ENCODE assay signal across 8 cellular contexts in the genomic region with DNA sequence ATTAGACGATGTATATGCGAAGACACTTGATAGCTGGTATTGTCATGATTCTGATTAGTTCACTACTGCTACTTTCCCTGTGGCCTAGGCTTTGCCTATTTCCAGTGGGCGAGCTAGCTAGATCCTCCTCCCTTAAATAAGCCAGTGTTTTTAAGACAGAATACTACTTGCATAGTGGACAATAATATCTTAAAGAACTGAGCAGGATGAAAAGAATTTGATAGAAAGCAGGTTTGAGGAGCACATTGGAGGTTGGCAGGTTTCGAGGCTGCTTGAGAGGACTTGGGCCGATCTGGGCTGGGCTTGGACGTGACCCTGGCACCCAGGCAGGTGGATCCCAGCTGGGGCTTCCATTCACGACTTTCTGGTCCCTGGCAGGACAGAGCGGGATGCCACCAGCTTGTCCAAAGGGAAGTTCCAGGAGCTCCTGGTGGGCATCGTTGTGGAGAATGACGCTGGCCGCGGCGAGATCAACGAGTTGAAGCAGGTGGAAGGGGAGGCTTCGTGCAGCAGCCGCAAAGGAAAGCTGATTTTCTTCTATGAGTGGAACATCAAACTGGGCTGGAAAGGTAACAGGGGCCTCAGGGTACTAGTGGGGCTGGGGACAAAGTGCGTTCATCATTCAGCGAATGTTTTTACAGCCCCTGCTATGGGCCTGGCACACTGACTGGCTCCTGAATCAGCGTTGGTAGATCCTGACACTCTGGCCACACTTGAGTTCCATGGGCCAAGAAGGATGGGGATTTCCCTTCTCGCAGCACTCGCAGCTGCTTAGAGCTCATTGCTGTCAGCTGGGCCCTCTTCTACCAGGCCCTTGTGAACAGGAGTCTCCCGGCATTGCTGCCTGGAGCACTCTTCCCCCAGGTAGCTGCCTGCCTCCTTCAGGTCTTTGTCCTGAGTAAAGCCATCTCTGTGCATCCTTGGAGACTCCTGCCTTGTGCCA. TPM values are rescaled to one million over a fixed set of nuclear protein-coding genes. Genes with fewer than 3 reads are reported as not detected.
DNase-seq lines count a peak whose midpoint lies in the region; ATAC-seq and TF ChIP-seq lines count a peak whose summit lies in the region.

No MANE protein-coding gene starts in this region.

- no TSS peak for BruUV-seq in MCF 10A (replicated peaks; lab: Mats Ljungman, UMichigan)

- no peaks in the 10 kb centered on the region for H3K9me3 ChIP-seq in CD4-positive, alpha-beta T cell (ENCODE audit: control insufficient read depth, low read length)

- H3K27me3 ChIP-seq in CD4-positive, alpha-beta T cell (ENCODE audit: control insufficient read depth, insufficient read depth, low read length): no peaks in the 10 kb centered on the region

- POLR2A ChIA-PET in CD4-positive, alpha-beta T cell (lab: Charles Lee): interaction anchor here (0.6 to 5.2 kb wide), 11 partner anchors 10 to 423 kb away, joined by 3 to 69 read pairs (median 8); a partner anchor contains a TSS
- POLR2A ChIA-PET in MCF 10A (lab: Yijun Ruan, JAX): interaction anchor here (1.0 to 5.7 kb wide), 10 partner anchors 10 to 162 kb away, joined by 3 to 56 read pairs (median 5); no protein-coding TSS in a partner anchor

- peak overlapping the region; percentile 91 for H3K27ac ChIP-seq in CD4-positive, alpha-beta T cell (ENCODE audit: low read depth, low read length)

- no peaks in the 10 kb centered on the region for H3K27me3 Mint-ChIP-seq in CD4-positive, alpha-beta T cell
- H3K27me3 Mint-ChIP-seq in MCF 10A (ENCODE audit: insufficient read depth, unreplicated experiment): no peaks in the 10 kb centered on the region

- CTCF ChIA-PET in CD4-positive, alpha-beta T cell (lab: Charles Lee): interaction anchor here (1.1 to 1.7 kb wide), 3 partner anchors 13 to 34 kb away, joined by 3 to 4 read pairs (median 3); no protein-coding TSS in a partner anchor
- CTCF ChIA-PET in MCF 10A (lab: Yijun Ruan, JAX): interaction anchor here (0.5 to 1.3 kb wide), 4 partner anchors 43 to 310 kb away, joined by 3 to 7 read pairs (median 4); no protein-coding TSS in a partner anchor

- ATAC-seq in CD4-positive, alpha-beta T cell (ENCODE audit: poor library complexity): no peak
- ATAC-seq in HG03097 (IDR thresholded peaks at IDR 0.05; ENCODE audit: low FRiP score, unreplicated experiment) (no peak), GM18511 (IDR thresholded peaks at IDR 0.05; ENCODE audit: unreplicated experiment) (no peak), HG03432 (IDR thresholded peaks at IDR 0.05; ENCODE audit: unreplicated experiment) (no peak)

- H3K27ac Mint-ChIP-seq in CD4-positive, alpha-beta T cell: peak overlapping the region; percentile 86
- peak overlapping the region; percentile 91 for H3K27ac Mint-ChIP-seq in MCF 10A (ENCODE audit: low read depth, unreplicated experiment)

- TF ChIP-seq CTCF in CD4-positive, alpha-beta T cell (IDR thresholded peaks at IDR 0.05): no peak
- TF ChIP-seq CTCF in MCF 10A (IDR thresholded peaks at IDR 0.05; ENCODE audit: unreplicated experiment): no peak

- no peaks in the 10 kb centered on the region for H3K9me3 Mint-ChIP-seq in CD4-positive, alpha-beta T cell
- no peaks in the 10 kb centered on the region for H3K9me3 Mint-ChIP-seq in MCF 10A (ENCODE audit: unreplicated experiment)

- peak overlapping the region; percentile 67 for H3K4me3 ChIP-seq in Jurkat, Clone E6-1 (ENCODE audit: low read length)

- peak in 1 of 10 experiments; percentile 10 for DNase-seq in CD4-positive, alpha-beta T cell
- DNase-seq in Jurkat, Clone E6-1 (ENCODE audit: low read depth, low spot score): no peak
- peak; percentile 30 for DNase-seq in MCF 10A (ENCODE audit: unreplicated experiment)
- peak; percentile 88 for DNase-seq in myocyte (ENCODE audit: low read depth)
- DNase-seq in AML-193 (lab: John Stamatoyannopoulos, UW): no peak

- H3K4me3 Mint-ChIP-seq in CD4-positive, alpha-beta T cell: peak overlapping the region; percentile 92
- H3K4me3 Mint-ChIP-seq in MCF 10A (ENCODE audit: unreplicated experiment): peak overlapping the region; percentile 81

- peaks cover 66% of the 10 kb centered on the region for H3K4me1 Mint-ChIP-seq in CD4-positive, alpha-beta T cell (ENCODE audit: low read depth)
- peaks cover 45% of the 10 kb centered on the region for H3K4me1 Mint-ChIP-seq in MCF 10A (ENCODE audit: insufficient read depth, unreplicated experiment)

- intact Hi-C loops in CD4-positive, alpha-beta T cell (cut with DNase I, micrococcal nuclease): loop anchor here (2.0 to 10.0 kb wide), 8 partner anchors 112 to 586 kb away; a partner anchor contains a TSS
- intact Hi-C loops in MCF 10A (cut with micrococcal nuclease): no loop called here

- peaks cover 63% of the 10 kb centered on the region for H3K36me3 Mint-ChIP-seq in CD4-positive, alpha-beta T cell (ENCODE audit: low read depth)
- H3K36me3 Mint-ChIP-seq in MCF 10A (ENCODE audit: insufficient read depth, unreplicated experiment): peaks cover 56% of the 10 kb centered on the region

RNA-seq across cellular contexts. Expression of a gene that starts 16.9 kb away (rescaled TPM):
- total RNA-seq in CD4-positive, alpha-beta T cell: 1 to 10 TPM; 1.7 to 2.0 TPM
- polyA plus RNA-seq in Jurkat, Clone E6-1 (2012; ENCODE audit: insufficient read depth, insufficient read length): not detected
- total RNA-seq in MCF 10A (2022) (24.8 and 29.7 TPM in 2 replicates), myocyte (32.9 and 39.1 TPM in 2 replicates)
- 33.1 TPM for polyA plus RNA-seq in myocyte (2012)

Comparison
In these comparisons a context has a peak if more than half of its experiments do, and no peak if none do; other contexts are left out.
1. DNase-seq: peak in MCF 10A (single experiment) and myocyte (single experiment); none in Jurkat, Clone E6-1 (single experiment) and AML-193 (0 of 2).